Comparison of ENCODE assay signal across 8 cellular contexts in the genomic region with DNA sequence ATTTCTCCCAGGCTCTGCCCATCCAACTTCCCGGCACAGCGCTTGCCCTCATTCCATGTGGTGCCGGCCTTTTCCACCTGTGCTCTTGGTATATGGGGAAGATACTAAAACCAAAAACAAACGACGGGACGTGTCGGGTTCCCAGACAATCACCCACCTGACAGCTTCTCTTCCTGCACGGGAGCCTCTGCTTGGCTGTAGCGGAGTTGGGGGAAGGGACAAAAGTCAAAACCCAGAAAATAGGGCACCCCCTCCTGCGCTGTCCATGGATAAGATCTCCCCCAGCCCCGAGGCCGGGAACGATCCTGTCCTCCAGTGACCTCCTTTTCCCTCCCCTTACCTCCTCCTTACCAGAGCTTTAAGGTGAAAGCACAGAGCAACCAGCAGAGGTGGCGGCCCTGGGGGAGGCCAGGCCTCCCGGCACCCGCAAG. TPM values are rescaled to one million over a fixed set of nuclear protein-coding genes. Genes with fewer than 3 reads are reported as not detected.
DNase-seq lines count a peak whose midpoint lies in the region; ATAC-seq lines count a peak whose summit lies in the region.

No MANE protein-coding gene starts in this region.

- no peaks in the 10 kb centered on the region for H3K9me3 Mint-ChIP-seq in activated naive CD4-positive, alpha-beta T cell treated with anti-CD3 and anti-CD28 coated beads, Interleukin-2, amount 50 U/mL, for 72 hours

- H3K9ac ChIP-seq in stomach smooth muscle (ENCODE audit: low read length in 2 of 2): peak overlapping the region; percentile 80 to 90

- no peaks in the 10 kb centered on the region for H3K9me3 ChIP-seq in iPS-18c (ENCODE audit: control insufficient read depth, insufficient read depth, low read length)
- H3K9me3 ChIP-seq in stomach smooth muscle (ENCODE audit: control insufficient read depth in 2 of 2, low read length in 2 of 2): no peaks in the 10 kb centered on the region

- peaks cover 20% of the 10 kb centered on the region for H3K4me1 ChIP-seq in stomach smooth muscle (ENCODE audit: control insufficient read depth, insufficient read depth, low read length)

- peak; percentile 10 to 15 for ATAC-seq in activated naive CD4-positive, alpha-beta T cell treated with anti-CD3 and anti-CD28 coated beads, Interleukin-2, amount 50 U/mL, for 72 hours
- ATAC-seq in HG02678 (IDR thresholded peaks at IDR 0.05; ENCODE audit: unreplicated experiment) (no peak), GM19035 (IDR thresholded peaks at IDR 0.05; ENCODE audit: unreplicated experiment) (no peak)

- H3K27ac Mint-ChIP-seq in activated naive CD4-positive, alpha-beta T cell treated with anti-CD3 and anti-CD28 coated beads, Interleukin-2, amount 50 U/mL, for 72 hours: peak overlapping the region; percentile 93 to 95

- H3K36me3 ChIP-seq in stomach smooth muscle (ENCODE audit: control insufficient read depth in 2 of 2, insufficient read depth in 2 of 2, low read length in 2 of 2): peaks cover 16 to 26% of the 10 kb centered on the region in 2 donors

- H3K27ac ChIP-seq in stomach smooth muscle (ENCODE audit: low read length): peak overlapping the region; percentile 78

- DNase-seq in NCI-H526 (lab: John Stamatoyannopoulos, UW) (peak; percentile 41 to 59), NCI-H526 treated with DMSO at 0.1 percent for 48 hours (lab: John Stamatoyannopoulos, UW) (no peak), DMS114 treated with DMSO at 0.1 percent for 48 hours (lab: John Stamatoyannopoulos, UW; ENCODE audit: unreplicated experiment) (no peak)
- no peak for DNase-seq in activated naive CD4-positive, alpha-beta T cell treated with anti-CD3 and anti-CD28 coated beads, Interleukin-2, amount 50 U/mL, for 72 hours (ENCODE audit: low spot score in 2 of 2)

- H3K4me3 ChIP-seq in iPS-18c (ENCODE audit: insufficient read depth, low read depth, low read length) (peak overlapping the region; percentile 98), stomach smooth muscle (ENCODE audit: low read length in 2 of 2) (peak overlapping the region; percentile 82 to 98)

- H3K27me3 ChIP-seq in stomach smooth muscle (ENCODE audit: control insufficient read depth in 1 of 2, insufficient read depth in 2 of 2, low read length in 2 of 2): no peaks in the 10 kb centered on the region

- H3K36me3 Mint-ChIP-seq in activated naive CD4-positive, alpha-beta T cell treated with anti-CD3 and anti-CD28 coated beads, Interleukin-2, amount 50 U/mL, for 72 hours: peaks cover 19 to 30% of the 10 kb centered on the region in 2 donors

RNA-seq across cellular contexts. Expression of gene JTB, which starts 0.6 kb away (rescaled TPM):
- total RNA-seq in activated naive CD4-positive, alpha-beta T cell treated with anti-CD3 and anti-CD28 coated beads, Interleukin-2, amount 50 U/mL, for 72 hours: 100 to 1,000 TPM in 1 of 2 donors, 10 to 100 TPM in 1; 51.0 to 130 TPM

RNA-seq across cellular contexts. Expression of gene CREB3L4, which starts 9.1 kb away (rescaled TPM):
- total RNA-seq in activated naive CD4-positive, alpha-beta T cell treated with anti-CD3 and anti-CD28 coated beads, Interleukin-2, amount 50 U/mL, for 72 hours: 10 to 100 TPM in 1 of 2 donors, 1 to 10 TPM in 1; 8.9 to 12.0 TPM

RNA-seq across cellular contexts. Expression of gene RAB13, which starts 9.3 kb away (rescaled TPM):
- 10 to 100 TPM; 13.4 to 22.1 TPM for total RNA-seq in activated naive CD4-positive, alpha-beta T cell treated with anti-CD3 and anti-CD28 coated beads, Interleukin-2, amount 50 U/mL, for 72 hours

RNA-seq across cellular contexts. Expression of gene SLC39A1, which starts 13.5 kb away (rescaled TPM):
- total RNA-seq in activated naive CD4-positive, alpha-beta T cell treated with anti-CD3 and anti-CD28 coated beads, Interleukin-2, amount 50 U/mL, for 72 hours: 10 to 100 TPM; 54.9 to 96.6 TPM

RNA-seq across cellular contexts. Expression of gene RPS27, which starts 13.7 kb away (rescaled TPM):
- 1,000 to 10,000 TPM; 1,375 to 1,502 TPM for total RNA-seq in activated naive CD4-positive, alpha-beta T cell treated with anti-CD3 and anti-CD28 coated beads, Interleukin-2, amount 50 U/mL, for 72 hours

Comparison
In these comparisons a context has a peak if more than half of its experiments do, and no peak if none do; other contexts are left out.
1. DNase-seq: peak in NCI-H526 (2 of 2); none in NCI-H526 treated with DMSO at 0.1 percent for 48 hours (single experiment), activated naive CD4-positive, alpha-beta T cell treated with anti-CD3 and anti-CD28 coated beads, Interleukin-2, amount 50 U/mL, for 72 hours (0 of 2) and DMS114 treated with DMSO at 0.1 percent for 48 hours (single experiment).
2. ATAC-seq: peak in activated naive CD4-positive, alpha-beta T cell treated with anti-CD3 and anti-CD28 coated beads, Interleukin-2, amount 50 U/mL, for 72 hours (2 of 2); none in HG02678 (single experiment) and GM19035 (single experiment).